In genomic region chr7:19117870-19118608, GRCh38 we compare ENCODE assay signal across 10 cellular contexts. TPM values are rescaled to one million over a fixed set of nuclear protein-coding genes. Genes with fewer than 3 reads are reported as not detected.
DNase-seq lines count a peak whose midpoint lies in the region; ATAC-seq and TF ChIP-seq lines count a peak whose summit lies in the region.
"Had no signal": no experiment of that assay in that cellular context is flagged by ENCODE, and none has a peak within 500 bp of the region (broad histone marks: within the 10 kb centered on the region; RNA-seq: fewer than 3 reads in every experiment).

No MANE protein-coding gene starts in this region.

- peaks cover 3% of the 10 kb centered on the region for H3K27me3 ChIP-seq in CD8-positive, alpha-beta memory T cell (ENCODE audit: insufficient read depth, low read length, poor library complexity, severe bottlenecking)

- no peaks in the 10 kb centered on the region for H3K9me3 Mint-ChIP-seq in mesothelial cell of epicardium
- peaks cover 0 to 18% (median 4%) of the 10 kb centered on the region in 5 donors for H3K9me3 Mint-ChIP-seq in CD8-positive, alpha-beta memory T cell

- peaks cover 63% of the 10 kb centered on the region for H3K27me3 Mint-ChIP-seq in mesothelial cell of epicardium (ENCODE audit: low read depth)
- peaks cover 32 to 58% of the 10 kb centered on the region in 2 donors for H3K27me3 Mint-ChIP-seq in CD8-positive, alpha-beta memory T cell

- peaks cover 5% of the 10 kb centered on the region for H3K36me3 Mint-ChIP-seq in mesothelial cell of epicardium
- no peaks in the 10 kb centered on the region for H3K36me3 Mint-ChIP-seq in CD8-positive, alpha-beta memory T cell

- TF ChIP-seq CTCF in 22Rv1 (IDR thresholded peaks at IDR 0.05) (peak; percentile 61), choroid plexus epithelial cell (conservative IDR thresholded peaks at IDR 0.05; ENCODE audit: low read depth, low read length) (peak; percentile 54), mesothelial cell of epicardium (IDR thresholded peaks at IDR 0.05; ENCODE audit: unreplicated experiment) (no peak)

- no peaks in the 10 kb centered on the region for H3K9me3 ChIP-seq in CD8-positive, alpha-beta memory T cell (ENCODE audit: low read length)

- H3K4me1 Mint-ChIP-seq in mesothelial cell of epicardium = peaks cover 44% of the 10 kb centered on the region
- peaks cover 0 to 4% (median 2%) of the 10 kb centered on the region in 3 donors for H3K4me1 Mint-ChIP-seq in CD8-positive, alpha-beta memory T cell

- H3K27ac ChIP-seq in 22Rv1 = peak overlapping the region; percentile 89
- H3K27ac ChIP-seq in CD8-positive, alpha-beta memory T cell (ENCODE audit: low read depth, low read length) = no peak overlapping the region

- ATAC-seq in HG02642 (IDR thresholded peaks at IDR 0.05; ENCODE audit: poor library complexity, unreplicated experiment) (peak; percentile 21), HG02981 (IDR thresholded peaks at IDR 0.05; ENCODE audit: unreplicated experiment) (no peak), GM18870 (IDR thresholded peaks at IDR 0.05; ENCODE audit: unreplicated experiment) (no peak)

- H3K4me1 ChIP-seq in CD8-positive, alpha-beta memory T cell (ENCODE audit: insufficient read depth, low read length) = no peaks in the 10 kb centered on the region

- CTCF ChIA-PET in CD8-positive, alpha-beta memory T cell (lab: Charles Lee) = no interaction called here

- POLR2A ChIA-PET in CD8-positive, alpha-beta memory T cell (lab: Charles Lee) = no interaction called here

- H3K36me3 ChIP-seq in CD8-positive, alpha-beta memory T cell (ENCODE audit: insufficient read depth, low read length) = no peaks in the 10 kb centered on the region

- peak; percentile 62 for DNase-seq in choroid plexus epithelial cell (ENCODE audit: low read depth)
- no peak for DNase-seq in mesothelial cell of epicardium (ENCODE audit: low spot score in 2 of 2, unreplicated experiment in 2 of 2)
- DNase-seq in CD8-positive, alpha-beta memory T cell = no peak
- no peak for DNase-seq in SK-N-DZ (ENCODE audit: low spot score)
- DNase-seq: activated gamma-delta T cell, KG1 had no signal

- H3K27ac Mint-ChIP-seq in mesothelial cell of epicardium = peak overlapping the region; percentile 92
- no peak overlapping the region for H3K27ac Mint-ChIP-seq in CD8-positive, alpha-beta memory T cell

- peak overlapping the region; percentile 83 for H3K4me3 Mint-ChIP-seq in mesothelial cell of epicardium
- peak overlapping the region in 1 of 7 donors; percentile 19 for H3K4me3 Mint-ChIP-seq in CD8-positive, alpha-beta memory T cell

- peak overlapping the region; percentile 99 for H3K4me3 ChIP-seq in choroid plexus epithelial cell (ENCODE audit: low read depth, low read length)
- H3K4me3 ChIP-seq in CD8-positive, alpha-beta memory T cell (ENCODE audit: low read length) = no peak overlapping the region

RNA-seq across cellular contexts. Expression of gene TWIST1, which starts 0.6 kb away (rescaled TPM):
- total RNA-seq in mesothelial cell of epicardium = 111 to 126 TPM (median 120 TPM) in 3 replicates
- total RNA-seq in CD8-positive, alpha-beta memory T cell = under 1 TPM in 1 of 2 experiments, not detected in 1; 0.18 TPM
- not detected for polyA plus RNA-seq in CD8-positive, alpha-beta memory T cell
- polyA plus RNA-seq in SK-N-DZ (2014; cell fraction: cytosol; rRNA removed) = 129 and 138 TPM in 2 replicates
- polyA plus RNA-seq in SK-N-DZ (2014; cell fraction: nucleus; rRNA removed) = 102 and 142 TPM in 2 replicates

RNA-seq across cellular contexts. Expression of gene FERD3L, which starts 27.2 kb away (rescaled TPM):
- total RNA-seq in mesothelial cell of epicardium = not detected in 3 replicates
- not detected for total RNA-seq in CD8-positive, alpha-beta memory T cell
- not detected for polyA plus RNA-seq in CD8-positive, alpha-beta memory T cell
- polyA plus RNA-seq in SK-N-DZ (2014; cell fraction: cytosol; rRNA removed) = not detected in 2 replicates
- not detected in 2 replicates for polyA plus RNA-seq in SK-N-DZ (2014; cell fraction: nucleus; rRNA removed)

Comparison
In these comparisons a context has a peak if more than half of its experiments do, and no peak if none do; other contexts are left out.
1. RNA of gene TWIST1, which starts 0.6 kb away (total RNA-seq): 111 to 126 TPM in mesothelial cell of epicardium; 0.18 TPM in CD8-positive, alpha-beta memory T cell; every median in the first group is over 10 times any median in the second.